1 cellular context compared by ENCODE assay signal in genomic region chr14:68728342-68729106, GRCh38.
TF ChIP-seq lines count a peak whose summit lies in the region.

No MANE protein-coding gene starts in this region.

TF ChIP-seq in K562, 482 proteins besides CTCF, POLR2A, EP300 and RAD21 (continued from another document):
- TF ChIP-seq ZBTB34 (CRISPR knock-in tag; IDR thresholded peaks at IDR 0.05) (no peak), LCOR (CRISPR knock-in tag; IDR thresholded peaks at IDR 0.05) (no peak), ZNF184 (CRISPR knock-in tag; IDR thresholded peaks at IDR 0.05) (no peak)
